In genomic region chr14:55125403-55125802, GRCh38 we compare ENCODE assay signal across 14 cellular contexts. TPM values are rescaled to one million over a fixed set of nuclear protein-coding genes. Genes with fewer than 3 reads are reported as not detected.
DNase-seq lines count a peak whose midpoint lies in the region; ATAC-seq and TF ChIP-seq lines count a peak whose summit lies in the region.
"Had no signal": no experiment of that assay in that cellular context is flagged by ENCODE, and none has a peak within 500 bp of the region (broad histone marks: within the 10 kb centered on the region; RNA-seq: fewer than 3 reads in every experiment).

No MANE protein-coding gene starts in this region.

- WGBS in IMR-90 (ENCODE audit: extremely low coverage in 2 of 2, insufficient read length in 1 of 2), 2 experiments: 100% methylated on average over 1 of the region's 3 CpGs; no CpG with 5 or more reads in 1 of the 2 experiments

- H3K18ac ChIP-seq in IMR-90 (ENCODE audit: low read depth, low read length): no peak overlapping the region

- peak overlapping the region; percentile 50 for H2AK5ac ChIP-seq in IMR-90 (ENCODE audit: low read depth, low read length)

- no peak for TF ChIP-seq RAD21 in IMR-90 (IDR thresholded peaks at IDR 0.05; ENCODE audit: low read length)

- H3K4ac ChIP-seq in IMR-90 (ENCODE audit: low read depth, low read length): peak overlapping the region; percentile 36

- H4K8ac ChIP-seq in IMR-90 (ENCODE audit: low read depth in 2 of 2, low read length in 2 of 2): no peak overlapping the region

- POLR2A ChIA-PET in Caco-2 (lab: Charles Lee): interaction anchor here (1.9 kb wide), 1 partner anchor 22 kb away, joined by 4 read pairs; no protein-coding TSS in a partner anchor
- POLR2A ChIA-PET in IMR-90 (lab: Charles Lee; ENCODE audit: unreplicated experiment): no interaction called here
- POLR2A ChIA-PET in activated CD4-positive, alpha-beta memory T cell treated with anti-CD3 and anti-CD28 coated beads for 36 hours (lab: Charles Lee): no interaction called here

- H3K9ac ChIP-seq in IMR-90 (ENCODE audit: low read depth, low read length): no peak overlapping the region
- peak overlapping the region; percentile 55 for H3K9ac ChIP-seq in mucosa of stomach (ENCODE audit: low read length)

- H2AK9ac ChIP-seq in IMR-90 (replicated peaks; ENCODE audit: low read depth, low read length, poor library complexity): peak overlapping the region; percentile 62

- no peak overlapping the region for H3K27ac ChIP-seq in IMR-90 (ENCODE audit: insufficient read depth, low read length)
- H3K27ac ChIP-seq: foreskin keratinocyte had no signal

- 0 out of 3 replicates have a peak overlapping the region, but pooled peaks have one; percentile 20 for H2BK15ac ChIP-seq in IMR-90 (ENCODE audit: low read depth, low read length)

- H2BK20ac ChIP-seq in IMR-90 (ENCODE audit: low read depth, low read length): no peak overlapping the region

- peaks cover 81% of the 10 kb centered on the region for H3K4me1 ChIP-seq in Caco-2
- peaks cover 16% of the 10 kb centered on the region for H3K4me1 ChIP-seq in IMR-90 (ENCODE audit: control insufficient read depth, insufficient read depth, low read length)
- H3K4me1 ChIP-seq in mucosa of stomach (ENCODE audit: control insufficient read depth, insufficient read depth, low read length): peaks cover 83% of the 10 kb centered on the region

- H3K14ac ChIP-seq in IMR-90 (replicated peaks; ENCODE audit: low read depth, low read length): no peak overlapping the region

- BruUV-seq in Caco-2 (replicated peaks; lab: Mats Ljungman, UMichigan) (no TSS peak), IMR-90 (replicated peaks; lab: Mats Ljungman, UMichigan) (no TSS peak)

- H3K36me3 ChIP-seq in Caco-2 (ENCODE audit: control insufficient read depth, insufficient read depth, low read length) (no peaks in the 10 kb centered on the region; the same call in 1 of the 2 replicates), IMR-90 (ENCODE audit: control insufficient read depth, insufficient read depth, low read length) (no peaks in the 10 kb centered on the region), mucosa of stomach (ENCODE audit: control insufficient read depth, insufficient read depth, low read length) (no peaks in the 10 kb centered on the region)

- H3K56ac ChIP-seq in IMR-90 (ENCODE audit: extremely low read depth, insufficient read depth, low read length): no peak overlapping the region

- DNase-seq in Caco-2 (no peak), IMR-90 (no peak), EL (no peak), T-helper 17 cell (no peak)
- DNase-seq in activated CD4-positive, alpha-beta memory T cell treated with anti-CD3 and anti-CD28 coated beads for 36 hours: peak; percentile 22
- DNase-seq in activated CD8-positive, alpha-beta memory T cell treated with anti-CD3 and anti-CD28 coated beads, Interleukin-2, amount 50 U/mL, for 4 hours: no peak
- DNase-seq: activated T-cell treated with anti-CD3 and anti-CD28 coated beads, Interleukin-2, amount 50 U/mL, for 4 hours; foreskin keratinocyte; GOT3; NCI-H2081 treated with DMSO at 0.1 percent for 48 hours had no signal

- no peaks in the 10 kb centered on the region for H3K27me3 Mint-ChIP-seq in Caco-2 (ENCODE audit: insufficient read depth, unreplicated experiment)
- H3K27me3 Mint-ChIP-seq in activated CD4-positive, alpha-beta memory T cell treated with anti-CD3 and anti-CD28 coated beads for 36 hours: peaks cover 12% of the 10 kb centered on the region
- H3K27me3 Mint-ChIP-seq in T-helper 17 cell: no peaks in the 10 kb centered on the region

- in situ Hi-C loops in IMR-90 (cut with MboI; ENCODE audit: low sequenced_read_pairs): no loop called here

- H3K23ac ChIP-seq in IMR-90 (ENCODE audit: low read depth, low read length): no peak overlapping the region

- no peak overlapping the region for H4K5ac ChIP-seq in IMR-90 (ENCODE audit: low read depth, low read length)

- H3K4me1 Mint-ChIP-seq in Caco-2 (ENCODE audit: low read depth, unreplicated experiment) (peaks cover 48% of the 10 kb centered on the region), T-helper 17 cell (peaks cover 23% of the 10 kb centered on the region)
- peaks cover 18% of the 10 kb centered on the region for H3K4me1 Mint-ChIP-seq in activated CD4-positive, alpha-beta memory T cell treated with anti-CD3 and anti-CD28 coated beads for 36 hours (ENCODE audit: low read depth)

- no peaks in the 10 kb centered on the region for H3K9me3 Mint-ChIP-seq in Caco-2 (ENCODE audit: unreplicated experiment)
- H3K9me3 Mint-ChIP-seq in activated CD4-positive, alpha-beta memory T cell treated with anti-CD3 and anti-CD28 coated beads for 36 hours: no peaks in the 10 kb centered on the region
- H3K9me3 Mint-ChIP-seq: activated T-cell treated with anti-CD3 and anti-CD28 coated beads, Interleukin-2, amount 50 U/mL, for 4 hours had no signal

- H3K4me3 ChIP-seq in Caco-2 (ENCODE audit: low read depth, low read length) (no peak overlapping the region), IMR-90 (ENCODE audit: insufficient read depth, low read depth, low read length) (no peak overlapping the region), mucosa of stomach (ENCODE audit: low read length) (no peak overlapping the region)
- H3K4me3 ChIP-seq: skin epidermis had no signal

- H2BK120ac ChIP-seq in IMR-90 (ENCODE audit: low read depth, low read length): no peak overlapping the region; the same call in 1 of the 2 replicates

- CTCF ChIA-PET in Caco-2 (lab: Charles Lee) (no interaction called here), IMR-90 (lab: Yijun Ruan, JAX) (no interaction called here)
- CTCF ChIA-PET in activated CD4-positive, alpha-beta memory T cell treated with anti-CD3 and anti-CD28 coated beads for 36 hours (lab: Charles Lee): interaction anchor here (1.0 to 1.2 kb wide), 2 partner anchors 34 to 36 kb away, joined by 3 to 4 read pairs; no protein-coding TSS in a partner anchor

- dilution Hi-C loops in IMR-90 (cut with HindIII; ENCODE audit: low sequenced_read_pairs, unreplicated experiment): no loop called here

- H3K9me3 ChIP-seq in Caco-2: no peaks in the 10 kb centered on the region
- H3K9me3 ChIP-seq in IMR-90 (ENCODE audit: control insufficient read depth, insufficient read depth, low read length): no peaks in the 10 kb centered on the region
- H3K9me3 ChIP-seq in mucosa of stomach (ENCODE audit: control insufficient read depth, low read length): no peaks in the 10 kb centered on the region
- H3K9me3 ChIP-seq in T-helper 17 cell (ENCODE audit: control insufficient read depth, low read length, poor library complexity, severe bottlenecking): no peaks in the 10 kb centered on the region

- peaks cover 25% of the 10 kb centered on the region for H3K36me3 Mint-ChIP-seq in Caco-2 (ENCODE audit: insufficient read depth, unreplicated experiment)
- H3K36me3 Mint-ChIP-seq in activated CD4-positive, alpha-beta memory T cell treated with anti-CD3 and anti-CD28 coated beads for 36 hours: no peaks in the 10 kb centered on the region
- no peaks in the 10 kb centered on the region for H3K36me3 Mint-ChIP-seq in T-helper 17 cell (ENCODE audit: low read depth)
- H3K36me3 Mint-ChIP-seq: brain had no signal

- peak overlapping the region; percentile 38 for H2AFZ ChIP-seq in IMR-90 (replicated peaks; ENCODE audit: low read length, poor library complexity)

- H2BK5ac ChIP-seq in IMR-90 (ENCODE audit: low read depth, low read length, poor library complexity, severe bottlenecking): no peak overlapping the region

- intact Hi-C loops in Caco-2 (cut with micrococcal nuclease; ENCODE audit: unreplicated experiment): no loop called here
- intact Hi-C loops in IMR-90 (cut with micrococcal nuclease): loop anchor here (5.0 kb wide), 1 partner anchor 33 kb away; no protein-coding TSS in a partner anchor
- intact Hi-C loops in activated CD4-positive, alpha-beta memory T cell treated with anti-CD3 and anti-CD28 coated beads for 36 hours (cut with micrococcal nuclease): loop anchor here (5.0 kb wide), 1 partner anchor 38 kb away; no protein-coding TSS in a partner anchor

- peaks cover 0 to 7% of the 10 kb centered on the region in 2 experiments; a peak in 3 of 4 replicates for H3K79me1 ChIP-seq in IMR-90 (ENCODE audit: low read depth in 1 of 2, low read length in 2 of 2)

- peaks cover 8% of the 10 kb centered on the region for H4K20me1 ChIP-seq in IMR-90 (ENCODE audit: insufficient read depth, low read length)

- TF ChIP-seq CTCF in Caco-2 (IDR thresholded peaks at IDR 0.05; ENCODE audit: insufficient read depth in 1 of 2, low read depth in 1 of 2, low read length in 1 of 2, severe bottlenecking in 1 of 2, unreplicated experiment in 1 of 2): no peak
- TF ChIP-seq CTCF in IMR-90 (conservative IDR thresholded peaks at IDR 0.05; ENCODE audit: low read depth, low read length): no peak

- no peak overlapping the region; the same call in 1 of the 2 replicates for H4K91ac ChIP-seq in IMR-90 (ENCODE audit: insufficient read depth, low read depth, low read length)

- no peak overlapping the region for H3K4me2 ChIP-seq in IMR-90 (ENCODE audit: low read depth, low read length)

- H3K27me3 ChIP-seq in Caco-2 (replicated peaks; ENCODE audit: control insufficient read depth, insufficient read depth, low read length): no peaks in the 10 kb centered on the region
- no peaks in the 10 kb centered on the region for H3K27me3 ChIP-seq in IMR-90 (ENCODE audit: control insufficient read depth, insufficient read depth, low read length)
- no peaks in the 10 kb centered on the region for H3K27me3 ChIP-seq in mucosa of stomach (ENCODE audit: control insufficient read depth, insufficient read depth, low read length)
- H3K27me3 ChIP-seq: foreskin keratinocyte had no signal

- H3K4me3 Mint-ChIP-seq in Caco-2 (ENCODE audit: unreplicated experiment): no peak overlapping the region
- no peak overlapping the region for H3K4me3 Mint-ChIP-seq in activated CD4-positive, alpha-beta memory T cell treated with anti-CD3 and anti-CD28 coated beads for 36 hours
- no peak overlapping the region for H3K4me3 Mint-ChIP-seq in T-helper 17 cell
- H3K4me3 Mint-ChIP-seq: activated T-cell treated with anti-CD3 and anti-CD28 coated beads, Interleukin-2, amount 50 U/mL, for 4 hours had no signal

- no peak for TF ChIP-seq POLR2A in IMR-90 (IDR thresholded peaks at IDR 0.05; ENCODE audit: low read depth, low read length)

- ATAC-seq in IMR-90 (ENCODE audit: low read depth) (no peak), T-helper 17 cell (no peak), HG02798 (IDR thresholded peaks at IDR 0.05; ENCODE audit: poor library complexity, unreplicated experiment) (no peak)
- ATAC-seq: activated T-cell treated with anti-CD3 and anti-CD28 coated beads, Interleukin-2, amount 50 U/mL, for 4 hours; foreskin keratinocyte had no signal

- H3K9me1 ChIP-seq in IMR-90 (ENCODE audit: insufficient read depth, low read length): peaks cover 5% of the 10 kb centered on the region

- peak overlapping the region; percentile 77 for H3K27ac Mint-ChIP-seq in Caco-2 (ENCODE audit: unreplicated experiment)
- no peak overlapping the region for H3K27ac Mint-ChIP-seq in activated CD4-positive, alpha-beta memory T cell treated with anti-CD3 and anti-CD28 coated beads for 36 hours
- H3K27ac Mint-ChIP-seq in T-helper 17 cell: no peak overlapping the region

RNA-seq across cellular contexts. Expression of gene LGALS3, which starts 3.6 kb away (rescaled TPM):
- 206 and 246 TPM in 2 replicates for total RNA-seq in Caco-2 (2022)
- 84.4 and 145 TPM in 2 replicates for total RNA-seq in IMR-90 (2012; rRNA removed)
- polyA plus RNA-seq in IMR-90 (2012; rRNA removed): 171 and 200 TPM in 2 replicates
- 106 and 210 TPM in 2 replicates for polyA plus RNA-seq in IMR-90 (2012; cell fraction: cytosol; rRNA removed)
- polyA plus RNA-seq in IMR-90 (2012; cell fraction: nucleus; rRNA removed; ENCODE audit: low replicate concordance): 122 and 127 TPM in 2 replicates
- 10 to 100 TPM; 12.3 to 14.5 TPM for total RNA-seq in activated CD4-positive, alpha-beta memory T cell treated with anti-CD3 and anti-CD28 coated beads for 36 hours
- total RNA-seq in T-helper 17 cell: 10 to 100 TPM; 38.7 to 49.8 TPM
